ENCODE assay signal across 12 cellular contexts in the genomic region with DNA sequence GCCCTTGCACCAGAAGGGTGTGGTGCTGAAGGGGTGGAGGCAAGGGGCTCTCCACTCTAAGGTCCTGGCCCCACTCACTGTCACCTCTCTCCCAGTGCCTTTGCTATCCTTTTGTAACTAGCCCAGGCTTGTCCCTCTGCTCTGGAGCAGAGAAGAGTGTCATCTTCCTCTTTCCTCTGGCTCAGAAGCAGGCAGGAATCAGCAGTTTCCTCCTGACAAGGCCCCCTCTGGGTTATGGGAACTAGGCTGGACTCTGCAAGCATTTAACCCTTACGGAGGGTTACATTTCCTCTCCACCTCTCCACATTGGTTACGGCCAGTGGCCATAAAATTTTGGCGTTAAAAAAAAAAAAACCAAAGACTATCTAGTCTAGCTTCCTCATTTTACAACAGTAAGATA. TPM values are rescaled to one million over a fixed set of nuclear protein-coding genes. Genes with fewer than 3 reads are reported as not detected.
DNase-seq lines count a peak whose midpoint lies in the region; ATAC-seq lines count a peak whose summit lies in the region.
"Had no signal": no experiment of that assay in that cellular context is flagged by ENCODE, and none has a peak within 500 bp of the region (broad histone marks: within the 10 kb centered on the region; RNA-seq: fewer than 3 reads in every experiment).

No MANE protein-coding gene starts in this region.

- no peaks in the 10 kb centered on the region for H3K9me3 Mint-ChIP-seq in activated T-cell treated with anti-CD3 and anti-CD28 coated beads, Interleukin-2, amount 50 U/mL, for 4 hours

- H3K36me3 Mint-ChIP-seq in activated T-cell treated with anti-CD3 and anti-CD28 coated beads, Interleukin-2, amount 50 U/mL, for 4 hours (ENCODE audit: insufficient read depth) = no peaks in the 10 kb centered on the region

- H3K27me3 Mint-ChIP-seq in activated T-cell treated with anti-CD3 and anti-CD28 coated beads, Interleukin-2, amount 50 U/mL, for 4 hours (ENCODE audit: low read depth) = peaks cover 2% of the 10 kb centered on the region

- no peak for ATAC-seq in activated T-cell treated with anti-CD3 and anti-CD28 coated beads, Interleukin-2, amount 50 U/mL, for 4 hours

- DNase-seq in CD1c-positive myeloid dendritic cell (ENCODE audit: extremely low spot score) (peak; percentile 75), SIG-M5 treated with dmso at 0.1 percent for 504 hours (lab: John Stamatoyannopoulos, UW; ENCODE audit: unreplicated experiment) (peak; percentile 80), dermis microvascular lymphatic vessel endothelial cell (ENCODE audit: low read depth in 2 of 2) (peak; percentile 78 to 82), lung microvascular endothelial cell (ENCODE audit: low read depth in 2 of 2) (peak; percentile 77 to 91), T-helper 9 cell (no peak), inferior parietal cortex (ENCODE audit: extremely low spot score) (no peak), KG1 (lab: John Stamatoyannopoulos, UW) (no peak)
- no peak for DNase-seq in activated T-cell treated with anti-CD3 and anti-CD28 coated beads, Interleukin-2, amount 50 U/mL, for 4 hours
- DNase-seq: activated CD4-positive, alpha-beta T cell treated with anti-CD3 and anti-CD28 coated beads, Interleukin-2, amount 50 U/mL, for 4 hours; activated effector memory CD4-positive, alpha-beta T cell treated with anti-CD3 and anti-CD28 coated beads, Interleukin-2, amount 50 U/mL, for 16 hours; NCI-H2081; T-helper 1 cell had no signal

- H3K4me1 Mint-ChIP-seq in activated T-cell treated with anti-CD3 and anti-CD28 coated beads, Interleukin-2, amount 50 U/mL, for 4 hours (ENCODE audit: low read depth) = no peaks in the 10 kb centered on the region

- no peak overlapping the region for H3K4me3 Mint-ChIP-seq in activated T-cell treated with anti-CD3 and anti-CD28 coated beads, Interleukin-2, amount 50 U/mL, for 4 hours

RNA-seq across cellular contexts. Expression of a gene that starts 30.4 kb away (rescaled TPM):
- total RNA-seq in dermis microvascular lymphatic vessel endothelial cell (40.8 and 54.7 TPM in 2 replicates), lung microvascular endothelial cell (42.7 and 46.4 TPM in 2 replicates)
- under 1 TPM; 0.15 to 0.71 (median 0.35) TPM for total RNA-seq in activated T-cell treated with anti-CD3 and anti-CD28 coated beads, Interleukin-2, amount 50 U/mL, for 4 hours

Comparison
In these comparisons a context has a peak if more than half of its experiments do, and no peak if none do; other contexts are left out.
1. DNase-seq: peak in CD1c-positive myeloid dendritic cell (single experiment), SIG-M5 treated with dmso at 0.1 percent for 504 hours (single experiment), dermis microvascular lymphatic vessel endothelial cell (2 of 2) and lung microvascular endothelial cell (2 of 2); none in T-helper 9 cell (single experiment), inferior parietal cortex (single experiment), activated T-cell treated with anti-CD3 and anti-CD28 coated beads, Interleukin-2, amount 50 U/mL, for 4 hours (single experiment) and KG1 (single experiment).
2. RNA of a gene that starts 30.4 kb away (total RNA-seq): 42.7 to 46.4 TPM in lung microvascular endothelial cell and 40.8 to 54.7 TPM in dermis microvascular lymphatic vessel endothelial cell; 0.15 to 0.71 TPM in activated T-cell treated with anti-CD3 and anti-CD28 coated beads, Interleukin-2, amount 50 U/mL, for 4 hours; every median in the first group is over 10 times any median in the second.